ENCODE assay signal across 7 cellular contexts in genomic region chr2:111441614-111442013, GRCh38.
DNase-seq lines count a peak whose midpoint lies in the region; ATAC-seq and TF ChIP-seq lines count a peak whose summit lies in the region.
"Not testable (repeated sequence)": the region's sequence is repeated elsewhere in the genome, so short reads cannot be mapped to it uniquely, and the experiment has no call there.

No MANE protein-coding gene starts in this region.

- peak overlapping the region; percentile 60 for H3K27ac Mint-ChIP-seq in T-helper 2 cell treated with Interferon-gamma antibody and Interleukin-4, amounts not matched to agents 5 μg/mL and 100 μg/mL, for 36 hours
- H3K27ac Mint-ChIP-seq in activated CD8-positive, alpha-beta T cell treated with anti-CD3 and anti-CD28 coated beads for 36 hours = peak overlapping the region; percentile 83
- peak overlapping the region; percentile 90 for H3K27ac Mint-ChIP-seq in activated T-helper 2 cell treated with anti-CD3 and anti-CD28 coated beads, Interferon-gamma antibody, Interleukin-2, Interleukin-4, amounts not matched to agents 10 μg/mL and 5 μg/mL and 100 μg/mL, durations not matched to agents 14 hours and 24 hours and 36 hours
- H3K27ac Mint-ChIP-seq in immature natural killer cell = peak overlapping the region in 3 of 6 donors; percentile 51 to 66 (median 57)

- H3K4me3 Mint-ChIP-seq in T-helper 2 cell treated with Interferon-gamma antibody and Interleukin-4, amounts not matched to agents 5 μg/mL and 100 μg/mL, for 36 hours = peak overlapping the region; percentile 46
- not testable (repeated sequence) for H3K4me3 Mint-ChIP-seq in activated CD8-positive, alpha-beta T cell treated with anti-CD3 and anti-CD28 coated beads for 36 hours
- H3K4me3 Mint-ChIP-seq in activated T-helper 2 cell treated with anti-CD3 and anti-CD28 coated beads, Interferon-gamma antibody, Interleukin-2, Interleukin-4, amounts not matched to agents 10 μg/mL and 5 μg/mL and 100 μg/mL, durations not matched to agents 14 hours and 24 hours and 36 hours (ENCODE audit: low read depth) = peak overlapping the region; percentile 14
- peak overlapping the region in 3 of 5 donors; percentile 10 to 67 (median 48) for H3K4me3 Mint-ChIP-seq in immature natural killer cell

- not testable (repeated sequence) for H3K36me3 Mint-ChIP-seq in T-helper 2 cell treated with Interferon-gamma antibody and Interleukin-4, amounts not matched to agents 5 μg/mL and 100 μg/mL, for 36 hours (ENCODE audit: low read depth); activated CD8-positive, alpha-beta T cell treated with anti-CD3 and anti-CD28 coated beads for 36 hours (ENCODE audit: low read depth); activated T-helper 2 cell treated with anti-CD3 and anti-CD28 coated beads, Interferon-gamma antibody, Interleukin-2, Interleukin-4, amounts not matched to agents 10 μg/mL and 5 μg/mL and 100 μg/mL, durations not matched to agents 14 hours and 24 hours and 36 hours (ENCODE audit: low read depth); immature natural killer cell

- not testable (repeated sequence) for H3K4me1 Mint-ChIP-seq in T-helper 2 cell treated with Interferon-gamma antibody and Interleukin-4, amounts not matched to agents 5 μg/mL and 100 μg/mL, for 36 hours (ENCODE audit: low read depth); activated T-helper 2 cell treated with anti-CD3 and anti-CD28 coated beads, Interferon-gamma antibody, Interleukin-2, Interleukin-4, amounts not matched to agents 10 μg/mL and 5 μg/mL and 100 μg/mL, durations not matched to agents 14 hours and 24 hours and 36 hours (ENCODE audit: low read depth)
- H3K4me1 Mint-ChIP-seq in activated CD8-positive, alpha-beta T cell treated with anti-CD3 and anti-CD28 coated beads for 36 hours (ENCODE audit: low read depth) = peaks cover 11% of the 10 kb centered on the region
- peaks cover 8 to 10% of the 10 kb centered on the region in 2 donors for H3K4me1 Mint-ChIP-seq in immature natural killer cell

- 33% methylated on average over 5 of the region's 5 CpGs for WGBS in smooth muscle cell (ENCODE audit: low lambda C conversion rate)

- intact Hi-C loops in activated CD8-positive, alpha-beta T cell treated with anti-CD3 and anti-CD28 coated beads for 36 hours (cut with micrococcal nuclease); activated T-helper 2 cell treated with anti-CD3 and anti-CD28 coated beads, Interferon-gamma antibody, Interleukin-2, Interleukin-4, amounts not matched to agents 10 μg/mL and 5 μg/mL and 100 μg/mL, durations not matched to agents 14 hours and 24 hours and 36 hours (cut with micrococcal nuclease): not testable (repeated sequence)

- H3K9me2 ChIP-seq in OCI-LY1 (ENCODE audit: low read depth, low read length) = not testable (repeated sequence)

- H3K9ac ChIP-seq in OCI-LY1 (ENCODE audit: low read length) = peak overlapping the region; percentile 38; the same call in 1 of the 2 replicates
- not testable (repeated sequence) for H3K9ac ChIP-seq in smooth muscle cell (ENCODE audit: low read depth)

- H3K9me3 Mint-ChIP-seq in T-helper 2 cell treated with Interferon-gamma antibody and Interleukin-4, amounts not matched to agents 5 μg/mL and 100 μg/mL, for 36 hours; activated CD8-positive, alpha-beta T cell treated with anti-CD3 and anti-CD28 coated beads for 36 hours; activated T-helper 2 cell treated with anti-CD3 and anti-CD28 coated beads, Interferon-gamma antibody, Interleukin-2, Interleukin-4, amounts not matched to agents 10 μg/mL and 5 μg/mL and 100 μg/mL, durations not matched to agents 14 hours and 24 hours and 36 hours; immature natural killer cell: not testable (repeated sequence)

- not testable (repeated sequence) for H3F3A ChIP-seq in OCI-LY1 (ENCODE audit: insufficient read depth, low read length); smooth muscle cell (ENCODE audit: low read depth)

- H3K4me3 ChIP-seq in ACC112 (ENCODE audit: low read depth, low read length); OCI-LY1 (ENCODE audit: low read depth, low read length, poor library complexity, severe bottlenecking); smooth muscle cell: not testable (repeated sequence)

- H4K20me1 ChIP-seq in OCI-LY1 (ENCODE audit: insufficient read depth, low read length); smooth muscle cell (ENCODE audit: low read depth): not testable (repeated sequence)

- not testable (repeated sequence) for H3K4me2 ChIP-seq in OCI-LY1 (ENCODE audit: low read length)
- peak overlapping the region; percentile 30 for H3K4me2 ChIP-seq in smooth muscle cell

- POLR2A ChIA-PET in activated CD8-positive, alpha-beta T cell treated with anti-CD3 and anti-CD28 coated beads for 36 hours (lab: Charles Lee) = not testable (repeated sequence)

- ATAC-seq in activated CD8-positive, alpha-beta T cell treated with anti-CD3 and anti-CD28 coated beads for 36 hours = peak; percentile 18

- CTCF ChIA-PET in activated CD8-positive, alpha-beta T cell treated with anti-CD3 and anti-CD28 coated beads for 36 hours (lab: Charles Lee) = not testable (repeated sequence)

- H3K9me3 ChIP-seq in OCI-LY1 (ENCODE audit: low read length); smooth muscle cell (replicated peaks; ENCODE audit: low read depth): not testable (repeated sequence)

- H3K4me1 ChIP-seq in ACC112 (ENCODE audit: control insufficient read depth, insufficient read depth, low read length, unreplicated experiment); smooth muscle cell (ENCODE audit: low read depth): not testable (repeated sequence)
- H3K4me1 ChIP-seq in OCI-LY1 (ENCODE audit: insufficient read depth, low read length, severe bottlenecking) = peaks cover 59% of the 10 kb centered on the region

- H2AFZ ChIP-seq in ACC112 (ENCODE audit: low read length, unreplicated experiment); OCI-LY1 (ENCODE audit: low read length); smooth muscle cell (ENCODE audit: low read depth): not testable (repeated sequence)

- peak; percentile 51 for DNase-seq in T-helper 2 cell treated with Interferon-gamma antibody and Interleukin-4, amounts not matched to agents 5 μg/mL and 100 μg/mL, for 36 hours (ENCODE audit: low spot score)
- peak; percentile 56 for DNase-seq in activated CD8-positive, alpha-beta T cell treated with anti-CD3 and anti-CD28 coated beads for 36 hours
- not testable (repeated sequence) for DNase-seq in activated T-helper 2 cell treated with anti-CD3 and anti-CD28 coated beads, Interferon-gamma antibody, Interleukin-2, Interleukin-4, amounts not matched to agents 10 μg/mL and 5 μg/mL and 100 μg/mL, durations not matched to agents 14 hours and 24 hours and 36 hours (ENCODE audit: low spot score); smooth muscle cell (lab: John Stamatoyannopoulos, UW; ENCODE audit: unreplicated experiment)
- DNase-seq in immature natural killer cell = peak; percentile 9 to 44 (median 14)

- H3K79me2 ChIP-seq in ACC112 (ENCODE audit: control insufficient read depth, insufficient read depth, low read length, unreplicated experiment) = peaks cover 15% of the 10 kb centered on the region
- H3K79me2 ChIP-seq in OCI-LY1 (ENCODE audit: insufficient read depth, low read length); smooth muscle cell (ENCODE audit: low read depth): not testable (repeated sequence)

- H3K36me3 ChIP-seq in ACC112 (ENCODE audit: insufficient read depth, low read length); OCI-LY1 (ENCODE audit: insufficient read depth, low read length); smooth muscle cell (ENCODE audit: low read depth): not testable (repeated sequence)

- not testable (repeated sequence) for H3K27me3 Mint-ChIP-seq in T-helper 2 cell treated with Interferon-gamma antibody and Interleukin-4, amounts not matched to agents 5 μg/mL and 100 μg/mL, for 36 hours (ENCODE audit: low read depth); activated CD8-positive, alpha-beta T cell treated with anti-CD3 and anti-CD28 coated beads for 36 hours; activated T-helper 2 cell treated with anti-CD3 and anti-CD28 coated beads, Interferon-gamma antibody, Interleukin-2, Interleukin-4, amounts not matched to agents 10 μg/mL and 5 μg/mL and 100 μg/mL, durations not matched to agents 14 hours and 24 hours and 36 hours (ENCODE audit: low read depth); immature natural killer cell (ENCODE audit: low read depth in 3 of 3)

- H3K27ac ChIP-seq in ACC112 (ENCODE audit: low read depth, low read length) = peak overlapping the region; percentile 76
- H3K27ac ChIP-seq in OCI-LY1 (ENCODE audit: low read depth, low read length, poor library complexity, severe bottlenecking) = peak overlapping the region; percentile 90
- peak overlapping the region; percentile 46 for H3K27ac ChIP-seq in smooth muscle cell (ENCODE audit: low read depth)

- not testable (repeated sequence) for TF ChIP-seq CTCF in OCI-LY1 (IDR thresholded peaks at IDR 0.05; ENCODE audit: low read length); activated CD8-positive, alpha-beta T cell treated with anti-CD3 and anti-CD28 coated beads for 36 hours (IDR thresholded peaks at IDR 0.05); smooth muscle cell (IDR thresholded peaks at IDR 0.05; ENCODE audit: borderline replicate concordance, insufficient read depth, poor library complexity, severe bottlenecking)

- H3K27me3 ChIP-seq in ACC112 (ENCODE audit: insufficient read depth, low read length); OCI-LY1 (ENCODE audit: insufficient read depth, low read length); smooth muscle cell (ENCODE audit: low read depth): not testable (repeated sequence)
